Comparison of ENCODE assay signal across 8 cellular contexts in the genomic region with DNA sequence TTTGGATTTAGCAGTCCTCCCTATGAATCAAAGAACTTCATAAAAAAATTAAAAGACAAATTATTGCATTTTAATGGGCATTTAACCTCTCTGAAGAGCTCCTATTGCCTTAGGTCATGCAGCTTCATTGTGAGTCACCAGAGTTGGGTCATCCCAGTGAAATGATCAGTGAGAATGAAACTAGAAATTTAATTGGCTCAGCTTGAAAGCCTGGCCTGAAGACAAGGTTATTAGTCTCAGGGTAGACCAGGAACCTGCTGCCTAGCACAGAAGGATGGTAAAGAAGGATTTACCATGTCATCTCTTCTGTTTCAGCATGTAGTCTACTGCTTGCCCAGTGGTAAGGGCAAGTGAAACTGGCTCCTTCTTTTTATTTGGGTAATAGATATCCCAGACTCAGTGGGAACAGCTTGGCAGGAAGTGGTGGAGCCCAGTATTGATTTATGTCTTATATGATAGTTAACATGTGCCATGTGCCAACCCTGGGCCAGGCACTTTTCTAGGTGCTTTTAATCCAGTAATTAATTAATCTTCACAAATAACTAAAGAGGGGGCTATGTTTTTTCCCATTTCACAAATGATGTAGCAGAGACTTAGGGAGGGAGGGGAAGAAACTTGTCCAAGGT. TPM values are rescaled to one million over a fixed set of nuclear protein-coding genes. Genes with fewer than 3 reads are reported as not detected.
A peak's percentile ranks its signal among the peaks of the same experiment; 100 is the strongest.
DNase-seq lines count a peak whose midpoint lies in the region; ATAC-seq, FAIRE-seq and TF ChIP-seq lines count a peak whose summit lies in the region.

No MANE protein-coding gene starts in this region.

- peak; percentile 53 for ATAC-seq in GM19025 (IDR thresholded peaks at IDR 0.05; ENCODE audit: low read depth, unreplicated experiment)
- peak; percentile 89 for ATAC-seq in esophagus mucosa

- no peaks in the 10 kb centered on the region for H3K36me3 ChIP-seq in kidney (ENCODE audit: control insufficient read depth in 1 of 2, insufficient read depth in 2 of 2, low read length in 2 of 2)
- no peaks in the 10 kb centered on the region for H3K36me3 ChIP-seq in endodermal cell (ENCODE audit: control insufficient read depth, insufficient read depth, low read length)

- H3K27ac ChIP-seq in kidney (ENCODE audit: low read depth in 2 of 2, low read length in 2 of 2) (no peak overlapping the region), endodermal cell (ENCODE audit: low read depth, low read length) (no peak overlapping the region)

- H3K27me3 Mint-ChIP-seq in endodermal cell (ENCODE audit: insufficient read depth): peaks cover 10% of the 10 kb centered on the region

- H3K9ac ChIP-seq in kidney (ENCODE audit: low read length in 2 of 2) (no peak overlapping the region), endodermal cell (ENCODE audit: extremely low read depth, low read length, poor library complexity, severe bottlenecking) (no peak overlapping the region)

- no peaks in the 10 kb centered on the region for H3K9me3 Mint-ChIP-seq in endodermal cell

- no peaks in the 10 kb centered on the region for H3K36me3 Mint-ChIP-seq in endodermal cell (ENCODE audit: low read depth)

- intact Hi-C loops in kidney (cut with DNase I): no loop called here

- no peak overlapping the region for H3K4me3 ChIP-seq in kidney (ENCODE audit: low read length in 2 of 2)
- H3K4me3 ChIP-seq in endodermal cell (ENCODE audit: low read length): no peak overlapping the region

- no peak for FAIRE-seq in kidney (lab: Jason Lieb, UNC)

- H3K27me3 ChIP-seq in endodermal cell (ENCODE audit: control insufficient read depth, insufficient read depth, low read length, poor library complexity, severe bottlenecking): peaks cover 25% of the 10 kb centered on the region

- H3K4me3 Mint-ChIP-seq in endodermal cell: no peak overlapping the region

- H3K9me3 ChIP-seq in kidney (ENCODE audit: control insufficient read depth in 1 of 2, low read length in 2 of 2) (no peaks in the 10 kb centered on the region), endodermal cell (ENCODE audit: control insufficient read depth, low read length) (no peaks in the 10 kb centered on the region)

- H3K27ac Mint-ChIP-seq in endodermal cell: no peak overlapping the region

- no peaks in the 10 kb centered on the region for H3K4me1 ChIP-seq in kidney (ENCODE audit: control insufficient read depth in 1 of 2, insufficient read depth in 1 of 2, low read depth in 1 of 2, low read length in 2 of 2)
- H3K4me1 ChIP-seq in endodermal cell (ENCODE audit: control insufficient read depth, insufficient read depth, low read length): no peaks in the 10 kb centered on the region

- no peak for TF ChIP-seq CTCF in kidney (IDR thresholded peaks at IDR 0.05; ENCODE audit: borderline replicate concordance, extremely low read depth, insufficient read depth)
- TF ChIP-seq CTCF in endodermal cell (conservative IDR thresholded peaks at IDR 0.05): no peak

- H3K4me1 Mint-ChIP-seq in endodermal cell: no peaks in the 10 kb centered on the region

- DNase-seq in ACHN (peak; percentile 92), NCI-H2196 treated with DMSO at 0.1 percent for 48 hours (lab: John Stamatoyannopoulos, UW; ENCODE audit: unreplicated experiment) (peak; percentile 16), nucleus accumbens (lab: John Stamatoyannopoulos, UW) (no peak), kidney (no peak), endodermal cell (no peak)
- no peak for DNase-seq in stimulated activated CD4-positive, alpha-beta T cell treated with anti-CD3 and anti-CD28 coated beads, Interleukin-4, amount 100 ng/mL, for 1 hour

- in situ Hi-C loops in ACHN (cut with HindIII; ENCODE audit: low pct_ligation_motif_present, low pct_unique_long_range_greater_than_20kb, low sequenced_read_pairs): no loop called here

RNA-seq across cellular contexts. Expression of gene LAMC2, which starts 23.6 kb away (rescaled TPM):
- total RNA-seq in esophagus mucosa: 15.9 TPM
- total RNA-seq in kidney: 89.0 TPM
- polyA plus RNA-seq in kidney (ENCODE audit: insufficient read depth, low read depth, low replicate concordance): 4.0 TPM
- 1 to 10 TPM; 2.8 to 4.8 TPM for total RNA-seq in endodermal cell
- 0.82 TPM for polyA plus RNA-seq in endodermal cell (2013, experiment 1 of 2)
- 0.91 TPM for polyA plus RNA-seq in endodermal cell (2013, experiment 2 of 2)

Comparison
In these comparisons a context has a peak if more than half of its experiments do, and no peak if none do; other contexts are left out.
1. DNase-seq: peak in ACHN (single experiment) and NCI-H2196 treated with DMSO at 0.1 percent for 48 hours (single experiment); none in nucleus accumbens (0 of 56), kidney (single experiment), endodermal cell (single experiment) and stimulated activated CD4-positive, alpha-beta T cell treated with anti-CD3 and anti-CD28 coated beads, Interleukin-4, amount 100 ng/mL, for 1 hour (single experiment).